ENCODE assay signal across 27 cellular contexts in genomic region chr1:157178490-157178889, GRCh38.
"Had no signal": no experiment of that assay in that cellular context is flagged by ENCODE, and none has a peak within 500 bp of the region (broad histone marks: within the 10 kb centered on the region; RNA-seq: fewer than 3 reads in every experiment).

No MANE protein-coding gene starts in this region.

- H3K9me3 ChIP-seq: heart left ventricle, pancreas, prostate gland, thoracic aorta, uterus had no signal

- ATAC-seq: activated CD8-positive, alpha-beta T cell treated with anti-CD3 and anti-CD28 coated beads for 36 hours; activated T-cell treated with anti-CD3 and anti-CD28 coated beads, Interleukin-2, amount 50 U/mL, for 4 hours; activated T-helper 17 cell treated with anti-CD3 and anti-CD28 coated beads, Interleukin-2, amount 50 U/mL, for 72 hours; heart left ventricle; left colon; pancreas; sciatic nerve had no signal

- DNase-seq: activated B cell treated with CpG ODN at 0.5 μM for 24 hours; activated CD4-positive, alpha-beta T cell treated with anti-CD3 and anti-CD28 coated beads, Interleukin-2, amount 50 U/mL, for 1 hour; activated CD8-positive, alpha-beta T cell treated with anti-CD3 and anti-CD28 coated beads for 36 hours; activated gamma-delta T cell treated with Interleukin-2 at 50 U/mL for 16 hours; activated naive CD4-positive, alpha-beta T cell treated with anti-CD3 and anti-CD28 coated beads, Interleukin-2, amount 50 U/mL, for 16 hours; activated T-cell treated with anti-CD3 and anti-CD28 coated beads, Interleukin-2, amount 50 U/mL, for 4 hours; amniotic stem cell; central memory CD4-positive, alpha-beta T cell; foreskin fibroblast; heart left ventricle; hypothalamus; immature natural killer cell; kidney; left colon; mammary epithelial cell; pancreas; retina; stimulated activated CD4-positive, alpha-beta T cell treated with anti-CD3 and anti-CD28 coated beads, Interleukin-12 subunit alpha, Interleukin-12 subunit beta, amount 100 ng/mL, for 4 hours; stimulated activated CD4-positive, alpha-beta T cell treated with anti-CD3 and anti-CD28 coated beads, Interleukin-4, amount 100 ng/mL, for 1 hour; trophoblast cell; uterus had no signal

- H3K27me3 ChIP-seq: pancreas, uterus had no signal

- H3K9me3 Mint-ChIP-seq: activated B cell treated with CpG ODN at 0.5 μM for 24 hours; activated CD8-positive, alpha-beta T cell treated with anti-CD3 and anti-CD28 coated beads for 36 hours; activated T-cell treated with anti-CD3 and anti-CD28 coated beads, Interleukin-2, amount 50 U/mL, for 4 hours; activated T-helper 17 cell treated with anti-CD3 and anti-CD28 coated beads, Interleukin-2, amount 50 U/mL, for 72 hours; immature natural killer cell; stimulated activated naive CD8-positive, alpha-beta T cell treated with anti-CD3 and anti-CD28 coated beads, Interleukin-15, Interleukin-2, amounts not matched to agents 100 ng/mL and 50 ng/mL, for 24 hours had no signal

- H3K4me1 Mint-ChIP-seq: activated B cell treated with CpG ODN at 0.5 μM for 24 hours; activated T-helper 17 cell treated with anti-CD3 and anti-CD28 coated beads, Interleukin-2, amount 50 U/mL, for 72 hours; immature natural killer cell had no signal

- H3K27ac ChIP-seq: heart left ventricle, pancreas, prostate gland, thoracic aorta, uterus had no signal

- H3K36me3 ChIP-seq: heart left ventricle, pancreas, prostate gland, thoracic aorta, uterus had no signal

- H3K4me1 ChIP-seq: heart left ventricle, pancreas, prostate gland, uterus had no signal

- H3K27ac Mint-ChIP-seq: activated B cell treated with CpG ODN at 0.5 μM for 24 hours; activated CD8-positive, alpha-beta T cell treated with anti-CD3 and anti-CD28 coated beads for 36 hours; activated T-helper 17 cell treated with anti-CD3 and anti-CD28 coated beads, Interleukin-2, amount 50 U/mL, for 72 hours; immature natural killer cell; stimulated activated naive CD8-positive, alpha-beta T cell treated with anti-CD3 and anti-CD28 coated beads, Interleukin-15, Interleukin-2, amounts not matched to agents 100 ng/mL and 50 ng/mL, for 24 hours had no signal

- H3K36me3 Mint-ChIP-seq: immature natural killer cell had no signal

- H3K4me3 Mint-ChIP-seq: activated B cell treated with CpG ODN at 0.5 μM for 24 hours; activated CD8-positive, alpha-beta T cell treated with anti-CD3 and anti-CD28 coated beads for 36 hours; activated T-cell treated with anti-CD3 and anti-CD28 coated beads, Interleukin-2, amount 50 U/mL, for 4 hours; activated T-helper 17 cell treated with anti-CD3 and anti-CD28 coated beads, Interleukin-2, amount 50 U/mL, for 72 hours; immature natural killer cell; stimulated activated naive CD8-positive, alpha-beta T cell treated with anti-CD3 and anti-CD28 coated beads, Interleukin-15, Interleukin-2, amounts not matched to agents 100 ng/mL and 50 ng/mL, for 24 hours had no signal

- H3K4me3 ChIP-seq: heart left ventricle, pancreas, prostate gland, skin epidermis, thoracic aorta, uterus had no signal
